In the genomic region with DNA sequence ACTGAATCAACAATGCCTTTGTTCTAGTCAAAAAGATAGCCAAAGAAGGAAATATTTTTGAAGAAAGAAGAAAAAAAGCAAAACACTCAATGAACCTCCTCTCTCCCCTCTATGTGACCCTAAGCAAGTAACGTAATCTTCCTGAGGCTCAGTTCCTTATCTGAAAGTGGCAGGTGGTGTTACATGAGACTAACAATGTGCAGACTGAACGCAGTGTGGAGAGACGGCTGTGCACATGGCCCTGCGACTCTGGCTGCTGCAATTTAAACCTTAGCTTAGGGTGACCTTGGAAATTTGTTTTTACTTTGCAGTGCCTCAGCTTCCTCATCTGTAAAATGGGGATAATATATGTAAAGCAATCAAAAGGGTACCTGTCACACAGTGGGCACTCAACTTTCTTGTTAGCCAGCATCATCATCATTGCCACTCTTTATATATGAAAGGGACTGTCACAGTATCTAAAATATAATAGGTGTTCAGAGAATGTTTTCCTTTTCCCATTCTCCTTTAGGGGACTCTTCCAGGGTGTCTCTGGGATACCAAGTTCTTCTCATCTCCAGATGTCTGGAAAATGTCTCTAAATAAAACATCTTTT, we compare ENCODE assay signal across 9 cellular contexts.
DNase-seq lines count a peak whose midpoint lies in the region; FAIRE-seq and TF ChIP-seq lines count a peak whose summit lies in the region.
"Had no signal": no experiment of that assay in that cellular context is flagged by ENCODE, and none has a peak within 500 bp of the region (broad histone marks: within the 10 kb centered on the region; RNA-seq: fewer than 3 reads in every experiment).

No MANE protein-coding gene starts in this region.

- peak; percentile 45 for DNase-seq in GM20000 (ENCODE audit: low spot score)
- peak; percentile 69 for DNase-seq in NB4 (ENCODE audit: low read depth)
- no peak for DNase-seq in dorsolateral prefrontal cortex
- DNase-seq in spleen, result no peak
- no peak for DNase-seq in RCC 7860 (ENCODE audit: low spot score)
- no peak for DNase-seq in stimulated activated CD8-positive, alpha-beta memory T cell treated with anti-CD3 and anti-CD28 coated beads, Interleukin-4, amount 100 ng/mL, for 48 hours
- DNase-seq in trophoblast cell, result no peak
- DNase-seq in LoVo (ENCODE audit: low spot score), result no peak

- no peak overlapping the region for H2BK12ac ChIP-seq in trophoblast cell (ENCODE audit: low read length)

- H2AK5ac ChIP-seq in trophoblast cell (ENCODE audit: low read length), result no peak overlapping the region

- no peaks in the 10 kb centered on the region for H3K79me2 ChIP-seq in trophoblast cell (ENCODE audit: control insufficient read depth, insufficient read depth, low read length, poor library complexity)

- no peak for TF ChIP-seq CTCF in GM20000 (IDR thresholded peaks at IDR 0.05; ENCODE audit: extremely low read depth, missing control alignments)
- TF ChIP-seq CTCF in NB4 (IDR thresholded peaks at IDR 0.05; ENCODE audit: low read depth, low read length), result no peak
- no peak for TF ChIP-seq CTCF in dorsolateral prefrontal cortex (IDR thresholded peaks at IDR 0.05 in 54 of 56, conservative IDR thresholded peaks at IDR 0.05 in 2 of 56; ENCODE audit: low read depth in 1 of 56, partially characterized antibody in 56 of 56)
- no peak for TF ChIP-seq CTCF in spleen (IDR thresholded peaks at IDR 0.05 in 8 of 11, conservative IDR thresholded peaks at IDR 0.05 in 3 of 11)

- H2BK120ac ChIP-seq in trophoblast cell (ENCODE audit: insufficient read depth, low read length, poor library complexity), result no peak overlapping the region

- H3K36me3 ChIP-seq in spleen (no peaks in the 10 kb centered on the region), trophoblast cell (ENCODE audit: control insufficient read depth in 1 of 2, insufficient read depth in 2 of 2, low read length in 2 of 2) (no peaks in the 10 kb centered on the region)

- no peak overlapping the region for H3K14ac ChIP-seq in trophoblast cell (ENCODE audit: low read length)

- no peak overlapping the region for H3K18ac ChIP-seq in trophoblast cell (ENCODE audit: low read length)

- intact Hi-C loops in dorsolateral prefrontal cortex (cut with DNase I) (loop anchor here in 1 of 2 donors (10.0 kb wide), 1 partner anchor 411 kb away; a partner anchor contains a TSS), spleen (cut with DNase I; ENCODE audit: low total_unique reads) (loop anchor here (10.0 kb wide), 1 partner anchor 99 kb away; a partner anchor contains a TSS)

- peaks cover 18 to 66% (median 32%) of the 10 kb centered on the region in 6 donors for H3K4me1 ChIP-seq in spleen
- H3K4me1 ChIP-seq in trophoblast cell (ENCODE audit: control insufficient read depth in 1 of 2, insufficient read depth in 2 of 2, low read length in 2 of 2), result peaks cover 5 to 12% of the 10 kb centered on the region in 2 experiments

- no peak overlapping the region for H2AFZ ChIP-seq in trophoblast cell (ENCODE audit: insufficient read depth, low read length, poor library complexity)

- H2BK5ac ChIP-seq in trophoblast cell (ENCODE audit: low read depth, low read length, poor library complexity), result no peak overlapping the region

- no peak overlapping the region for H3K4me3 ChIP-seq in NB4 (ENCODE audit: low read depth, low read length)
- H3K4me3 ChIP-seq in dorsolateral prefrontal cortex, result no peak overlapping the region
- peak overlapping the region in 1 of 8 donors; percentile 42 for H3K4me3 ChIP-seq in spleen
- no peak overlapping the region for H3K4me3 ChIP-seq in trophoblast cell (ENCODE audit: low read depth, low read length)

- no peak overlapping the region for H4K12ac ChIP-seq in trophoblast cell (ENCODE audit: low read depth, low read length)

- H3K4ac ChIP-seq in trophoblast cell (ENCODE audit: low read depth, low read length), result no peak overlapping the region

- H3K9me3 ChIP-seq in spleen, result no peaks in the 10 kb centered on the region
- H3K9me3 ChIP-seq in trophoblast cell (ENCODE audit: insufficient read depth, low read depth, low read length), result no peaks in the 10 kb centered on the region

- no peak for FAIRE-seq in RCC 7860 (lab: Jason Lieb, UNC)
- FAIRE-seq: colon had no signal

- H3K4me2 ChIP-seq in trophoblast cell (ENCODE audit: low read length), result no peak overlapping the region

- no peak overlapping the region for H3K23ac ChIP-seq in trophoblast cell (ENCODE audit: low read length)

- 19 to 42% (median 33%) methylated on average over 4 of the region's 4 CpGs for WGBS in spleen, 5 donors
- WGBS in trophoblast cell (ENCODE audit: extremely low coverage, insufficient coverage, insufficient read length), result no CpG with 5 or more reads among the region's 4 CpGs

- H4K91ac ChIP-seq in trophoblast cell (ENCODE audit: low read depth, low read length), result no peak overlapping the region

- H3K27me3 ChIP-seq in dorsolateral prefrontal cortex, result no peaks in the 10 kb centered on the region
- no peaks in the 10 kb centered on the region for H3K27me3 ChIP-seq in spleen (replicated peaks in 1 of 7)
- H3K27me3 ChIP-seq in trophoblast cell (ENCODE audit: insufficient read depth, low read length), result no peaks in the 10 kb centered on the region

- H3K79me1 ChIP-seq in trophoblast cell (ENCODE audit: low read length), result peaks cover 2% of the 10 kb centered on the region

- no peak overlapping the region for H3K9ac ChIP-seq in trophoblast cell (ENCODE audit: low read length)

- TF ChIP-seq POLR2A in NB4 (IDR thresholded peaks at IDR 0.05; ENCODE audit: extremely low read depth, insufficient read length) (no peak), spleen (IDR thresholded peaks at IDR 0.05) (no peak)

- no peak overlapping the region for H4K8ac ChIP-seq in trophoblast cell (ENCODE audit: low read depth, low read length)

- H3K27ac ChIP-seq in dorsolateral prefrontal cortex (peak overlapping the region in 42 of 59 donors; percentile 9 to 91 (median 65)), spleen (peak overlapping the region; percentile 19 to 90 (median 82)), trophoblast cell (ENCODE audit: low read depth, low read length) (no peak overlapping the region)

Comparison
In these comparisons a context has a peak if more than half of its experiments do, and no peak if none do; other contexts are left out.
1. DNase-seq: peak in GM20000 (single experiment) and NB4 (single experiment); none in dorsolateral prefrontal cortex (0 of 10), spleen (single experiment), RCC 7860 (single experiment), stimulated activated CD8-positive, alpha-beta memory T cell treated with anti-CD3 and anti-CD28 coated beads, Interleukin-4, amount 100 ng/mL, for 48 hours (single experiment), trophoblast cell (0 of 2) and LoVo (single experiment).